In genomic region chr19:2302319-2303208, GRCh38 we compare ENCODE assay signal across 8 cellular contexts. TPM values are rescaled to one million over a fixed set of nuclear protein-coding genes. Genes with fewer than 3 reads are reported as not detected.
DNase-seq lines count a peak whose midpoint lies in the region; TF ChIP-seq lines count a peak whose summit lies in the region.
"Had no signal": no experiment of that assay in that cellular context is flagged by ENCODE, and none has a peak within 500 bp of the region (broad histone marks: within the 10 kb centered on the region; RNA-seq: fewer than 3 reads in every experiment).

No MANE protein-coding gene starts in this region.

- H3K9me2 ChIP-seq in DOHH2 (replicated peaks; ENCODE audit: control insufficient read depth, low read length): no peaks in the 10 kb centered on the region

- H4K20me1 ChIP-seq in DOHH2 (ENCODE audit: control insufficient read depth, insufficient read depth, low read depth, low read length): no peaks in the 10 kb centered on the region

- H3K79me2 ChIP-seq in DOHH2 (ENCODE audit: control insufficient read depth, low read length): peaks cover 3% of the 10 kb centered on the region; the same call in 1 of the 2 replicates

- H3K36me3 Mint-ChIP-seq in chondrocyte (ENCODE audit: low read depth): no peaks in the 10 kb centered on the region

- in situ Hi-C loops in brain microvascular endothelial cell (cut with HindIII; ENCODE audit: low pct_ligation_motif_present, low sequenced_read_pairs): no loop called here

- H3K4me3 Mint-ChIP-seq in chondrocyte (ENCODE audit: unreplicated experiment): no peak overlapping the region

- H3K4me3 ChIP-seq in DOHH2 (ENCODE audit: low read length): peak overlapping the region; percentile 22
- H3K4me3 ChIP-seq in brain microvascular endothelial cell (ENCODE audit: low read depth, low read length): no peak overlapping the region

- H3K27ac ChIP-seq in DOHH2 (ENCODE audit: low read depth, low read length): peak overlapping the region; percentile 39; the same call in 1 of the 2 replicates
- no peak overlapping the region for H3K27ac ChIP-seq in brain microvascular endothelial cell

- no peak for TF ChIP-seq CTCF in DOHH2 (IDR thresholded peaks at IDR 0.05; ENCODE audit: low read depth, low read length, poor library complexity, severe bottlenecking)
- TF ChIP-seq CTCF in brain microvascular endothelial cell (IDR thresholded peaks at IDR 0.05; ENCODE audit: low read depth, low read length, missing control alignments): no peak
- no peak for TF ChIP-seq CTCF in chondrocyte (IDR thresholded peaks at IDR 0.05)

- H3K27ac Mint-ChIP-seq in chondrocyte (ENCODE audit: unreplicated experiment): no peak overlapping the region

- H3K9me3 Mint-ChIP-seq in chondrocyte (ENCODE audit: low read depth): no peaks in the 10 kb centered on the region

- peaks cover 8% of the 10 kb centered on the region for H3F3A ChIP-seq in DOHH2 (ENCODE audit: control insufficient read depth, insufficient read depth)

- H3K4me2 ChIP-seq in DOHH2 (ENCODE audit: low read length): peak overlapping the region; percentile 52

- DNase-seq in brain microvascular endothelial cell (peak; percentile 35), medulla oblongata (ENCODE audit: extremely low spot score) (peak; percentile 31), T-helper 1 cell (no peak), D341Med (ENCODE audit: low spot score) (no peak), chondrocyte (ENCODE audit: low spot score) (no peak)
- DNase-seq: cortex of kidney, RPMI8226 had no signal

- H3K27me3 ChIP-seq in DOHH2 (ENCODE audit: control insufficient read depth, low read length) (peaks cover 34% of the 10 kb centered on the region), brain microvascular endothelial cell (replicated peaks) (peaks cover 26% of the 10 kb centered on the region)

- H3K4me1 ChIP-seq in DOHH2 (ENCODE audit: control insufficient read depth, low read length): peaks cover 59% of the 10 kb centered on the region

- H3K9me3 ChIP-seq in DOHH2 (ENCODE audit: control insufficient read depth, insufficient read depth, low read length): no peaks in the 10 kb centered on the region

- no peaks in the 10 kb centered on the region for H3K36me3 ChIP-seq in DOHH2 (ENCODE audit: control insufficient read depth, low read length)
- H3K36me3 ChIP-seq in brain microvascular endothelial cell (replicated peaks): no peaks in the 10 kb centered on the region

- no peaks in the 10 kb centered on the region for H3K4me1 Mint-ChIP-seq in chondrocyte (ENCODE audit: low read depth)

- H3K27me3 Mint-ChIP-seq in chondrocyte (ENCODE audit: low read depth): peaks cover 5% of the 10 kb centered on the region

RNA-seq across cellular contexts. Expression of gene LINGO3, which starts 5.4 kb away (rescaled TPM):
- 0.15 to 0.48 TPM in 2 of 3 replicates, not detected in the other for total RNA-seq in chondrocyte

RNA-seq across cellular contexts. Expression of gene PEAK3, which starts 20.6 kb away (rescaled TPM):
- total RNA-seq in chondrocyte: 0.31 to 0.50 TPM (median 0.38 TPM) in 3 replicates

RNA-seq across cellular contexts. Expression of gene LSM7, which starts 25.8 kb away (rescaled TPM):
- total RNA-seq in chondrocyte: 73.9 to 88.1 TPM (median 76.2 TPM) in 3 replicates

RNA-seq across cellular contexts. Expression of gene SPPL2B, which starts 25.9 kb away (rescaled TPM):
- total RNA-seq in chondrocyte: 48.9 to 67.0 TPM (median 51.4 TPM) in 3 replicates

RNA-seq across cellular contexts. Expression of gene JSRP1, which starts 46.3 kb away (rescaled TPM):
- 0.42 to 0.51 TPM in 2 of 3 replicates, not detected in the other for total RNA-seq in chondrocyte

Comparison
In these comparisons a context has a peak if more than half of its experiments do, and no peak if none do; other contexts are left out.
1. DNase-seq: peak in brain microvascular endothelial cell (single experiment) and medulla oblongata (single experiment); none in T-helper 1 cell (0 of 5), D341Med (single experiment) and chondrocyte (single experiment).